ENCODE assay signal across 17 cellular contexts in the genomic region with DNA sequence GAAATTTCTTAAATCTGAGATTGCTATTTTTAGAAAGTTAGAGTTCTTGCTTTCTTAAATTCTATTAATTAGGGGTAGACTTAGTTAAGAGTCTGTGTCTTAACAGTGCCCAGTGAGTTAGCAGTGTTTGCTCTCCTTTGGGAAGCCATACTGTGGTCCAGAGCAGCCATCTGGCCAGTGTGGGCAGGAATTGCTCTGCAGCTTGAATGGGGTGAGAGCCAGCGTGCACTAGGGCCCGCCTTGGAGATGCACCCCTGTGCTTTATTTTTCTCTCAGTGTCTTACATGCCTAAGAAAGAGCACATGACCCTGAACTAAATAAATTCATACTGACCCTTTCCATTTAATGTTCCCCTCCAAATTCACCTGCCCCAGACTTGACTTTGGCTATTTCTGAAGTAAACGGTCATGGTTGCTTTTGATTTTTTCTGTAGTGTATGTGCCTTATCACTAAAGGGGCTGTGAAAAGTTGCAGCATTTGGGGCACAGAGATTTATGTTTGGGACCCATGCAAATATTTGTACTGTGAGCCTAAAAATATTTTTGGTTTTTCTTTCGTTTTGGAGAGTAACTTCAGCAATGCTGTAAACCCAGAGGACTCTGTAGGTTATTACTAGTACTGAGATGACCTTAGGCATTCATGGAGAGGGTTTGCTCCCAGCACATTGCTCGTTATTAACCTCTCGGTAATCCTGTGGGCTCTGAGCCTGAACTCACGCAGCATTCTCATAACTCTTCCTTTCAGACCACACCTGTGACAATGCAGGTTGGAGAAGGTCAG. TPM values are rescaled to one million over a fixed set of nuclear protein-coding genes. Genes with fewer than 3 reads are reported as not detected.
A peak's percentile ranks its signal among the peaks of the same experiment; 100 is the strongest.
DNase-seq lines count a peak whose midpoint lies in the region; ATAC-seq, FAIRE-seq and TF ChIP-seq lines count a peak whose summit lies in the region.
"Had no signal": no experiment of that assay in that cellular context is flagged by ENCODE, and none has a peak within 500 bp of the region (broad histone marks: within the 10 kb centered on the region; RNA-seq: fewer than 3 reads in every experiment).

No MANE protein-coding gene starts in this region.

- intact Hi-C loops in CD4-positive, alpha-beta T cell (cut with DNase I, micrococcal nuclease) = loop anchor here in 1 of 2 experiments (10.0 kb wide), 1 partner anchor 148 kb away; no protein-coding TSS in a partner anchor

- H3K4me3 Mint-ChIP-seq in CD4-positive, alpha-beta T cell = no peak overlapping the region
- no peak overlapping the region for H3K4me3 Mint-ChIP-seq in central memory CD8-positive, alpha-beta T cell

- peak overlapping the region; percentile 17 for H3K27ac Mint-ChIP-seq in CD4-positive, alpha-beta T cell
- H3K27ac Mint-ChIP-seq in central memory CD8-positive, alpha-beta T cell (ENCODE audit: low read depth) = peak overlapping the region; percentile 54

- no peak overlapping the region for H3K4me3 ChIP-seq in HAP-1
- H3K4me3 ChIP-seq: dorsolateral prefrontal cortex, prostate gland had no signal

- no peaks in the 10 kb centered on the region for H3K27me3 Mint-ChIP-seq in CD4-positive, alpha-beta T cell
- H3K27me3 Mint-ChIP-seq in central memory CD8-positive, alpha-beta T cell = no peaks in the 10 kb centered on the region

- no peak for ATAC-seq in CD4-positive, alpha-beta T cell (ENCODE audit: poor library complexity)
- ATAC-seq in HG02642 (IDR thresholded peaks at IDR 0.05; ENCODE audit: poor library complexity, unreplicated experiment) (peak; percentile 66), HG03097 (IDR thresholded peaks at IDR 0.05; ENCODE audit: low FRiP score, unreplicated experiment) (no peak), GM18858 (IDR thresholded peaks at IDR 0.05; ENCODE audit: unreplicated experiment) (no peak)
- ATAC-seq in central memory CD8-positive, alpha-beta T cell (replicated peaks; ENCODE audit: extremely low read depth, poor library complexity, severe bottlenecking) = no peak
- ATAC-seq: left lobe of liver had no signal

- peak; percentile 93 for FAIRE-seq in GM12892 (lab: Jason Lieb, UNC)

- no peaks in the 10 kb centered on the region for H3K4me1 ChIP-seq in HAP-1
- H3K4me1 ChIP-seq: prostate gland had no signal

- H3K36me3 Mint-ChIP-seq in CD4-positive, alpha-beta T cell (ENCODE audit: low read depth) = peaks cover 86% of the 10 kb centered on the region
- peaks cover 43% of the 10 kb centered on the region for H3K36me3 Mint-ChIP-seq in central memory CD8-positive, alpha-beta T cell (ENCODE audit: insufficient read depth)

- no peak overlapping the region for H3K27ac ChIP-seq in CD4-positive, alpha-beta T cell (ENCODE audit: low read depth, low read length)
- H3K27ac ChIP-seq: prostate gland had no signal

- DNase-seq in CD4-positive, alpha-beta T cell = no peak
- DNase-seq in GM12892 (ENCODE audit: insufficient read length) = no peak
- no peak for DNase-seq in central memory CD8-positive, alpha-beta T cell (ENCODE audit: low spot score in 2 of 2)
- DNase-seq in HAP-1 (ENCODE audit: low spot score in 2 of 2) = no peak
- DNase-seq in NOMO-1 treated with DMSO at 0.1 percent for 48 hours (lab: John Stamatoyannopoulos, UW; ENCODE audit: unreplicated experiment) = no peak
- DNase-seq: activated effector memory CD4-positive, alpha-beta T cell treated with anti-CD3 and anti-CD28 coated beads, Interleukin-2, amount 50 U/mL, for 16 hours; NCI-H187 treated with DMSO at 0.1 percent for 48 hours; NCI-H774; RPMI8226; trophoblast cell had no signal

- H3K4me1 Mint-ChIP-seq in CD4-positive, alpha-beta T cell (ENCODE audit: low read depth) = peaks cover 43% of the 10 kb centered on the region
- peaks cover 17% of the 10 kb centered on the region for H3K4me1 Mint-ChIP-seq in central memory CD8-positive, alpha-beta T cell

- CTCF ChIA-PET in CD4-positive, alpha-beta T cell (lab: Charles Lee) = no interaction called here

- no peaks in the 10 kb centered on the region for H3K9me3 ChIP-seq in CD4-positive, alpha-beta T cell (ENCODE audit: control insufficient read depth, low read length)
- H3K9me3 ChIP-seq in HAP-1 = no peaks in the 10 kb centered on the region
- H3K9me3 ChIP-seq: prostate gland had no signal

- POLR2A ChIA-PET in CD4-positive, alpha-beta T cell (lab: Charles Lee) = no interaction called here

- TF ChIP-seq POLR2A in GM12892 (IDR thresholded peaks at IDR 0.05; ENCODE audit: low read depth, low read length) = no peak

- no peaks in the 10 kb centered on the region for H3K27me3 ChIP-seq in CD4-positive, alpha-beta T cell (ENCODE audit: control insufficient read depth, insufficient read depth, low read length)
- H3K27me3 ChIP-seq in HAP-1 (ENCODE audit: low read depth) = no peaks in the 10 kb centered on the region
- H3K27me3 ChIP-seq: dorsolateral prefrontal cortex had no signal

- no peak for TF ChIP-seq CTCF in CD4-positive, alpha-beta T cell (IDR thresholded peaks at IDR 0.05)

- no peaks in the 10 kb centered on the region for H3K9me3 Mint-ChIP-seq in CD4-positive, alpha-beta T cell
- no peaks in the 10 kb centered on the region for H3K9me3 Mint-ChIP-seq in central memory CD8-positive, alpha-beta T cell

- H3K36me3 ChIP-seq in HAP-1 (replicated peaks) = peaks cover 74% of the 10 kb centered on the region

- in situ Hi-C loops in HAP-1 (cut with MboI; ENCODE audit: low sequenced_read_pairs) = no loop called here

RNA-seq across cellular contexts. Expression of a gene that starts 21.3 kb away (rescaled TPM):
- total RNA-seq in CD4-positive, alpha-beta T cell = under 1 TPM; 0.25 to 0.30 TPM
- 0.17 TPM for polyA plus RNA-seq in GM12892 (2012; ENCODE audit: missing spikeins)
- total RNA-seq: M059J had no signal
